Comparison of ENCODE assay signal across 9 cellular contexts in genomic region chr1:204565617-204566582, GRCh38. TPM values are rescaled to one million over a fixed set of nuclear protein-coding genes. Genes with fewer than 3 reads are reported as not detected.
A peak's percentile ranks its signal among the peaks of the same experiment; 100 is the strongest.
DNase-seq lines count a peak whose midpoint lies in the region; TF ChIP-seq lines count a peak whose summit lies in the region.
"Had no signal": no experiment of that assay in that cellular context is flagged by ENCODE, and none has a peak within 500 bp of the region (broad histone marks: within the 10 kb centered on the region; RNA-seq: fewer than 3 reads in every experiment).

No MANE protein-coding gene starts in this region.

- no peaks in the 10 kb centered on the region for H3K9me2 ChIP-seq in OCI-LY1 (ENCODE audit: low read depth, low read length)

- peak overlapping the region; percentile 93 for H3K27ac ChIP-seq in OCI-LY1 (ENCODE audit: low read depth, low read length, poor library complexity, severe bottlenecking)
- H3K27ac ChIP-seq in neural progenitor cell, result no peak overlapping the region
- peak overlapping the region in 1 of 4 donors; percentile 13 for H3K27ac ChIP-seq in transverse colon
- H3K27ac ChIP-seq: BLaER1 treated with 17β-estradiol and CSF1 and Interleukin-3, amounts not matched to agents 10 nM and 100 nM had no signal

- H3K4me2 ChIP-seq in OCI-LY1 (ENCODE audit: low read length), result peak overlapping the region; percentile 22; the same call in 1 of the 2 replicates
- H3K4me2 ChIP-seq in neural progenitor cell, result peak overlapping the region; percentile 76

- intact Hi-C loops in transverse colon (cut with DNase I; ENCODE audit: low total_unique reads), result loop anchor here (2.0 to 5.0 kb wide), 2 partner anchors 201 to 241 kb away; no protein-coding TSS in a partner anchor

- in situ Hi-C loops in transverse colon (cut with MboI; ENCODE audit: low pct_ligation_motif_present in 1 of 4, low pct_unique_long_range_greater_than_20kb in 1 of 4, low sequenced_read_pairs in 3 of 4), result loop anchor here (10.0 to 25.0 kb wide), 4 partner anchors 196 to 371 kb away; no protein-coding TSS in a partner anchor

- H3K27me3 ChIP-seq in OCI-LY1 (ENCODE audit: insufficient read depth, low read length) (no peaks in the 10 kb centered on the region), neural progenitor cell (no peaks in the 10 kb centered on the region), transverse colon (no peaks in the 10 kb centered on the region)
- H3K27me3 ChIP-seq: BLaER1 treated with 17β-estradiol and CSF1 and Interleukin-3, amounts not matched to agents 10 nM and 100 nM had no signal

- no peak for TF ChIP-seq EP300 in transverse colon (IDR thresholded peaks at IDR 0.05; ENCODE audit: low read depth)

- H3K9ac ChIP-seq in OCI-LY1 (ENCODE audit: low read length), result no peak overlapping the region; the same call in 1 of the 2 replicates
- H3K9ac ChIP-seq in neural progenitor cell, result no peak overlapping the region

- peaks cover 8% of the 10 kb centered on the region for H3K27me3 Mint-ChIP-seq in neural progenitor cell (ENCODE audit: insufficient read depth, low read depth)

- no peaks in the 10 kb centered on the region for H3K36me3 Mint-ChIP-seq in neural progenitor cell

- peak; percentile 90 for DNase-seq in SIG-M5 treated with dmso at 0.1 percent for 504 hours (lab: John Stamatoyannopoulos, UW; ENCODE audit: unreplicated experiment)
- no peak for DNase-seq in SIG-M5 (lab: John Stamatoyannopoulos, UW)
- peak; percentile 6 for DNase-seq in KG1 (lab: John Stamatoyannopoulos, UW)
- peak; percentile 45 for DNase-seq in activated T-cell treated with anti-CD3 and anti-CD28 coated beads, Interleukin-2, amount 50 U/mL, for 1 hour
- DNase-seq in fibroblast of gingiva (ENCODE audit: low read depth), result peak; percentile 63
- DNase-seq in neural progenitor cell (ENCODE audit: low spot score), result peak; percentile 83
- peak; percentile 49 for DNase-seq in transverse colon

- H3K4me3 ChIP-seq in OCI-LY1 (ENCODE audit: low read depth, low read length, poor library complexity, severe bottlenecking) (peak overlapping the region; percentile 3), neural progenitor cell (peak overlapping the region; percentile 37), transverse colon (no peak overlapping the region)
- H3K4me3 ChIP-seq: BLaER1 treated with 17β-estradiol and CSF1 and Interleukin-3, amounts not matched to agents 10 nM and 100 nM had no signal

- H3K9me3 ChIP-seq in OCI-LY1 (ENCODE audit: low read length) (no peaks in the 10 kb centered on the region), neural progenitor cell (ENCODE audit: low read depth) (no peaks in the 10 kb centered on the region), transverse colon (no peaks in the 10 kb centered on the region)
- H3K9me3 ChIP-seq: BLaER1 treated with 17β-estradiol and CSF1 and Interleukin-3, amounts not matched to agents 10 nM and 100 nM had no signal

- H3K4me1 ChIP-seq in OCI-LY1 (ENCODE audit: insufficient read depth, low read length, severe bottlenecking) (peaks cover 41% of the 10 kb centered on the region), neural progenitor cell (peaks cover 16% of the 10 kb centered on the region), transverse colon (peaks cover 0 to 3% (median 0%) of the 10 kb centered on the region in 4 donors)

- TF ChIP-seq POLR2A in transverse colon (IDR thresholded peaks at IDR 0.05), result no peak

- H3F3A ChIP-seq in OCI-LY1 (ENCODE audit: insufficient read depth, low read length) (no peaks in the 10 kb centered on the region; the same call in 1 of the 2 replicates), neural progenitor cell (ENCODE audit: low read depth) (peaks cover 12% of the 10 kb centered on the region)

- H3K79me2 ChIP-seq in OCI-LY1 (ENCODE audit: insufficient read depth, low read length) (no peaks in the 10 kb centered on the region), neural progenitor cell (ENCODE audit: low read depth) (no peaks in the 10 kb centered on the region)

- peaks cover 30% of the 10 kb centered on the region for H3K4me1 Mint-ChIP-seq in neural progenitor cell

- H2AFZ ChIP-seq in OCI-LY1 (ENCODE audit: low read length), result no peak overlapping the region
- peak overlapping the region; percentile 65 for H2AFZ ChIP-seq in neural progenitor cell (replicated peaks)

- WGBS in transverse colon (ENCODE audit: low coverage in 1 of 2), 2 donors, result 29 to 34% methylated on average over 7 to 13 of the region's 13 CpGs

- no peaks in the 10 kb centered on the region for H4K20me1 ChIP-seq in OCI-LY1 (ENCODE audit: insufficient read depth, low read length)
- no peaks in the 10 kb centered on the region for H4K20me1 ChIP-seq in neural progenitor cell (ENCODE audit: low read depth)

- TF ChIP-seq CTCF in OCI-LY1 (IDR thresholded peaks at IDR 0.05; ENCODE audit: low read length) (peak; percentile 75), neural progenitor cell (IDR thresholded peaks at IDR 0.05) (peak; percentile 76), transverse colon (IDR thresholded peaks at IDR 0.05) (peak; percentile 61 to 78 (median 65))

- peaks cover 36% of the 10 kb centered on the region for H3K36me3 ChIP-seq in OCI-LY1 (ENCODE audit: insufficient read depth, low read length)
- H3K36me3 ChIP-seq in neural progenitor cell, result no peaks in the 10 kb centered on the region
- peaks cover 0 to 3% (median 0%) of the 10 kb centered on the region in 4 donors for H3K36me3 ChIP-seq in transverse colon

- H3K27ac Mint-ChIP-seq in neural progenitor cell, result peak overlapping the region; percentile 36

- H3K9me3 Mint-ChIP-seq in neural progenitor cell, result no peaks in the 10 kb centered on the region

- H3K4me3 Mint-ChIP-seq in neural progenitor cell, result peak overlapping the region; percentile 51

RNA-seq across cellular contexts. Expression of gene MDM4, which starts 49.7 kb away (rescaled TPM):
- total RNA-seq in neural progenitor cell (ENCODE audit: low replicate concordance), result 52.0 and 72.9 TPM in 2 replicates
- total RNA-seq in transverse colon, result 100 to 1,000 TPM in 2 of 4 donors, 10 to 100 TPM in 2; 64.3 to 140 (median 109) TPM

Comparison
In these comparisons a context has a peak if more than half of its experiments do, and no peak if none do; other contexts are left out.
1. H3K4me3 ChIP-seq: peak in OCI-LY1 (single experiment) and neural progenitor cell (single experiment); none in transverse colon (0 of 4).
2. Peak in every context shown above with its lines, with median percentiles within 50 percentile points of each other: CTCF ChIP-seq.